1 cellular context compared by ENCODE assay signal in genomic region chr10:71270821-71271220, GRCh38.
TF ChIP-seq lines count a peak whose summit lies in the region.

No MANE protein-coding gene starts in this region.

TF ChIP-seq in IMR-90, 13 proteins besides CTCF, POLR2A, EP300 and RAD21:
- TF ChIP-seq NFE2L2 (IDR thresholded peaks at IDR 0.05; ENCODE audit: low read depth, low read length): no peak
- TF ChIP-seq FOS (IDR thresholded peaks at IDR 0.05; ENCODE audit: low read depth, low read length): no peak
- no peak for TF ChIP-seq SMC3 (IDR thresholded peaks at IDR 0.05; ENCODE audit: low read depth, low read length)
- no peak for TF ChIP-seq MAFK (IDR thresholded peaks at IDR 0.05; ENCODE audit: low read depth, low read length)
- TF ChIP-seq CHD1 (IDR thresholded peaks at IDR 0.05; ENCODE audit: low read depth, low read length): no peak
- no peak for TF ChIP-seq USF2 (IDR thresholded peaks at IDR 0.05; ENCODE audit: low read depth, low read length)
- TF ChIP-seq CEBPB (IDR thresholded peaks at IDR 0.05; ENCODE audit: low read depth, low read length): no peak
- TF ChIP-seq MXI1 (IDR thresholded peaks at IDR 0.05; ENCODE audit: borderline replicate concordance, low read depth, low read length): no peak
- no peak for TF ChIP-seq MAZ (IDR thresholded peaks at IDR 0.05; ENCODE audit: borderline replicate concordance, low read depth, low read length)
- TF ChIP-seq ELK1 (IDR thresholded peaks at IDR 0.05; ENCODE audit: borderline replicate concordance, low read depth, low read length): no peak
